9 cellular contexts compared by ENCODE assay signal in genomic region chr5:135203593-135204036, GRCh38.
DNase-seq lines count a peak whose midpoint lies in the region; ATAC-seq, FAIRE-seq and TF ChIP-seq lines count a peak whose summit lies in the region.
"Had no signal": no experiment of that assay in that cellular context is flagged by ENCODE, and none has a peak within 500 bp of the region (broad histone marks: within the 10 kb centered on the region; RNA-seq: fewer than 3 reads in every experiment).

No MANE protein-coding gene starts in this region.

- FAIRE-seq in D721Med (lab: Jason Lieb, UNC) (peak; percentile 48), HTR-8/SVneo (lab: Jason Lieb, UNC) (no peak)

- TF ChIP-seq EP300 in sigmoid colon (IDR thresholded peaks at IDR 0.05): no peak

- peaks cover 0 to 7% (median 4%) of the 10 kb centered on the region in 4 donors for H3K4me1 ChIP-seq in sigmoid colon

- no peak for DNase-seq in D721Med (ENCODE audit: insufficient read length, low spot score)
- peak; percentile 53 for DNase-seq in HT1080 (ENCODE audit: low read depth)
- DNase-seq in SKM-1 (lab: John Stamatoyannopoulos, UW; ENCODE audit: unreplicated experiment): peak; percentile 19
- DNase-seq in left colon: no peak
- no peak for DNase-seq in HTR-8/SVneo (ENCODE audit: insufficient read length, low spot score)
- no peak for DNase-seq in sigmoid colon
- DNase-seq: NCI-H187 treated with DMSO at 0.1 percent for 48 hours had no signal

- no peak for TF ChIP-seq POLR2A in sigmoid colon (IDR thresholded peaks at IDR 0.05)

- 63 to 77% methylated on average over 4 of the region's 4 CpGs for WGBS in sigmoid colon, 2 donors

- ATAC-seq in left colon: peak; percentile 45
- ATAC-seq in HG03039 (IDR thresholded peaks at IDR 0.05; ENCODE audit: unreplicated experiment): no peak
- no peak for ATAC-seq in HG03442 (IDR thresholded peaks at IDR 0.05; ENCODE audit: unreplicated experiment)

- H3K9me3 ChIP-seq in sigmoid colon: no peaks in the 10 kb centered on the region

- TF ChIP-seq CTCF in D721Med (IDR thresholded peaks at IDR 0.05; ENCODE audit: insufficient read depth, missing control alignments) (peak; percentile 44), sigmoid colon (IDR thresholded peaks at IDR 0.05) (peak in 2 of 4 experiments; percentile 10 to 32)

- H3K27ac ChIP-seq in sigmoid colon: no peak overlapping the region

- H3K27me3 ChIP-seq in sigmoid colon: no peaks in the 10 kb centered on the region

- intact Hi-C loops in left colon (cut with DNase I, micrococcal nuclease) (no loop called here), sigmoid colon (cut with DNase I) (no loop called here)

- H3K4me3 ChIP-seq in sigmoid colon: no peak overlapping the region

- H3K36me3 ChIP-seq in sigmoid colon: no peaks in the 10 kb centered on the region

Comparison
In these comparisons a context has a peak if more than half of its experiments do, and no peak if none do; other contexts are left out.
1. DNase-seq: peak in HT1080 (single experiment) and SKM-1 (single experiment); none in D721Med (single experiment), left colon (0 of 2), HTR-8/SVneo (single experiment) and sigmoid colon (single experiment).